10 cellular contexts compared by ENCODE assay signal in genomic region chr1:93749894-93750301, GRCh38.
DNase-seq lines count a peak whose midpoint lies in the region; ATAC-seq and TF ChIP-seq lines count a peak whose summit lies in the region.
"Had no signal": no experiment of that assay in that cellular context is flagged by ENCODE, and none has a peak within 500 bp of the region (broad histone marks: within the 10 kb centered on the region; RNA-seq: fewer than 3 reads in every experiment).

No MANE protein-coding gene starts in this region.

- TF ChIP-seq CTCF in RWPE1 (conservative IDR thresholded peaks at IDR 0.05; ENCODE audit: low read depth), result no peak

- peak overlapping the region; percentile 54; the same call in 1 of the 2 replicates for H3K27ac ChIP-seq in RWPE1

- peak; percentile 35 for ATAC-seq in GM21381 (IDR thresholded peaks at IDR 0.05; ENCODE audit: unreplicated experiment)
- ATAC-seq: naive thymus-derived CD8-positive, alpha-beta T cell had no signal

- DNase-seq in CD1c-positive myeloid dendritic cell (ENCODE audit: extremely low spot score), result peak; percentile 18
- no peak for DNase-seq in RWPE1 (ENCODE audit: low spot score)
- peak; percentile 37 for DNase-seq in iris pigment epithelial cell (ENCODE audit: low read depth)
- DNase-seq in HuH-7 (ENCODE audit: low spot score), result no peak
- no peak for DNase-seq in central memory CD4-positive, alpha-beta T cell
- no peak for DNase-seq in superior temporal gyrus (ENCODE audit: extremely low spot score)
- no peak for DNase-seq in head of caudate nucleus
- DNase-seq: naive thymus-derived CD8-positive, alpha-beta T cell; T-cell had no signal

- POLR2A ChIA-PET in RWPE1 (lab: Yijun Ruan, JAX; ENCODE audit: low non-redundant PET), result no interaction called here

- CTCF ChIA-PET in RWPE1 (lab: Yijun Ruan, JAX), result no interaction called here

- intact Hi-C loops in head of caudate nucleus (cut with DNase I), result no loop called here

Comparison
In these comparisons a context has a peak if more than half of its experiments do, and no peak if none do; other contexts are left out.
1. DNase-seq: peak in CD1c-positive myeloid dendritic cell (single experiment) and iris pigment epithelial cell (single experiment); none in RWPE1 (single experiment), HuH-7 (single experiment), central memory CD4-positive, alpha-beta T cell (single experiment), superior temporal gyrus (single experiment) and head of caudate nucleus (0 of 42).